23 cellular contexts compared by ENCODE assay signal in genomic region chr12:78037707-78038106, GRCh38.
DNase-seq lines count a peak whose midpoint lies in the region; ATAC-seq, FAIRE-seq and TF ChIP-seq lines count a peak whose summit lies in the region.
"Had no signal": no experiment of that assay in that cellular context is flagged by ENCODE, and none has a peak within 500 bp of the region (broad histone marks: within the 10 kb centered on the region; RNA-seq: fewer than 3 reads in every experiment).

No MANE protein-coding gene starts in this region.

- H3F3A ChIP-seq in Loucy (ENCODE audit: low read depth), result no peaks in the 10 kb centered on the region

- H3K4me3 Mint-ChIP-seq in progenitor cell of endocrine pancreas (ENCODE audit: low read depth), result no peak overlapping the region
- H3K4me3 Mint-ChIP-seq: activated CD8-positive, alpha-beta T cell treated with anti-CD3 and anti-CD28 coated beads, Interleukin-2, amount 10 ng/mL, durations not matched to agents 7 days and 5 days; CD4-positive, CD25-positive, alpha-beta regulatory T cell; stimulated activated memory B cell treated with anti-CD40 and anti-IgM and Interleukin-4, amounts not matched to agents 10 μg/mL and 1 μg/mL and 100 μg/mL, for 72 hours had no signal

- H2AFZ ChIP-seq in Loucy (ENCODE audit: low read length), result no peak overlapping the region
- no peak overlapping the region for H2AFZ ChIP-seq in OCI-LY7 (ENCODE audit: low read length)

- H3K4me1 ChIP-seq in Loucy (ENCODE audit: insufficient read depth, low read length, poor library complexity, severe bottlenecking) (no peaks in the 10 kb centered on the region), OCI-LY7 (ENCODE audit: insufficient read depth, low read length, poor library complexity, severe bottlenecking) (peaks cover 8% of the 10 kb centered on the region)
- H3K4me1 ChIP-seq: adrenal gland, breast epithelium, suprapubic skin had no signal

- no peaks in the 10 kb centered on the region for H3K36me3 Mint-ChIP-seq in progenitor cell of endocrine pancreas (ENCODE audit: insufficient read depth)
- H3K36me3 Mint-ChIP-seq: CD4-positive, CD25-positive, alpha-beta regulatory T cell; stimulated activated memory B cell treated with anti-CD40 and anti-IgM and Interleukin-4, amounts not matched to agents 10 μg/mL and 1 μg/mL and 100 μg/mL, for 72 hours had no signal

- H3K9ac ChIP-seq in Loucy (ENCODE audit: low read depth, low read length, poor library complexity, severe bottlenecking), result no peak overlapping the region

- H3K27ac ChIP-seq in OCI-LY7 (ENCODE audit: low read depth, low read length, poor library complexity, severe bottlenecking), result no peak overlapping the region
- H3K27ac ChIP-seq: breast epithelium, suprapubic skin had no signal

- no peaks in the 10 kb centered on the region for H3K27me3 ChIP-seq in Loucy (ENCODE audit: insufficient read depth, low read length, poor library complexity, severe bottlenecking)
- H3K27me3 ChIP-seq: adrenal gland, breast epithelium, suprapubic skin, uterus had no signal

- H4K20me1 ChIP-seq in Loucy (ENCODE audit: insufficient read depth, low read length, poor library complexity, severe bottlenecking) (no peaks in the 10 kb centered on the region), OCI-LY7 (ENCODE audit: insufficient read depth, low read length) (no peaks in the 10 kb centered on the region)

- H3K4me2 ChIP-seq in Loucy (ENCODE audit: low read depth, low read length, poor library complexity, severe bottlenecking), result no peak overlapping the region
- H3K4me2 ChIP-seq in OCI-LY7 (ENCODE audit: low read length), result no peak overlapping the region

- H3K9me3 ChIP-seq in Loucy (ENCODE audit: insufficient read depth, low read depth, low read length), result no peaks in the 10 kb centered on the region
- H3K9me3 ChIP-seq in OCI-LY7 (ENCODE audit: low read length), result no peaks in the 10 kb centered on the region
- H3K9me3 ChIP-seq: adrenal gland, breast epithelium, suprapubic skin, uterus had no signal

- intact Hi-C loops in OCI-LY7 (cut with micrococcal nuclease; ENCODE audit: unreplicated experiment), result no loop called here

- H3K27me3 Mint-ChIP-seq in progenitor cell of endocrine pancreas, result no peaks in the 10 kb centered on the region
- H3K27me3 Mint-ChIP-seq: CD4-positive, CD25-positive, alpha-beta regulatory T cell; stimulated activated memory B cell treated with anti-CD40 and anti-IgM and Interleukin-4, amounts not matched to agents 10 μg/mL and 1 μg/mL and 100 μg/mL, for 72 hours had no signal

- CTCF ChIA-PET in OCI-LY7 (lab: Charles Lee; ENCODE audit: unreplicated experiment), result no interaction called here

- H3K4me3 ChIP-seq in Loucy (ENCODE audit: low read length, poor library complexity, severe bottlenecking), result no peak overlapping the region
- no peak overlapping the region for H3K4me3 ChIP-seq in OCI-LY7 (ENCODE audit: low read depth, low read length, poor library complexity, severe bottlenecking)
- H3K4me3 ChIP-seq in choroid plexus epithelial cell (ENCODE audit: low read depth, low read length), result no peak overlapping the region
- H3K4me3 ChIP-seq: breast epithelium, suprapubic skin, uterus had no signal

- BruUV-seq in OCI-LY7 (replicated peaks; lab: Mats Ljungman, UMichigan), result no TSS peak

- ATAC-seq in GM18511 (IDR thresholded peaks at IDR 0.05; ENCODE audit: unreplicated experiment), result no peak
- ATAC-seq: activated CD8-positive, alpha-beta T cell treated with anti-CD3 and anti-CD28 coated beads, Interleukin-2, amount 10 ng/mL, durations not matched to agents 7 days and 5 days had no signal

- no peaks in the 10 kb centered on the region for H3K79me2 ChIP-seq in Loucy (ENCODE audit: insufficient read depth, low read length)
- no peaks in the 10 kb centered on the region for H3K79me2 ChIP-seq in OCI-LY7 (ENCODE audit: insufficient read depth, low read depth, low read length)

- DNase-seq in OCI-LY7 (ENCODE audit: low spot score) (no peak), choroid plexus epithelial cell (ENCODE audit: low read depth) (no peak), progenitor cell of endocrine pancreas (ENCODE audit: low spot score, unreplicated experiment) (no peak), GM19239 (ENCODE audit: insufficient read length, low spot score) (no peak), iPS-NIHi11 (ENCODE audit: low spot score) (no peak)
- DNase-seq: activated CD4-positive, CD25-positive, alpha-beta regulatory T cell treated with anti-CD3 and anti-CD28 coated beads, Interleukin-2, amount 50 U/mL, for 72 hours; activated CD8-positive, alpha-beta T cell treated with anti-CD3 and anti-CD28 coated beads, Interleukin-2, amount 10 ng/mL, durations not matched to agents 7 days and 5 days; activated gamma-delta T cell; adrenal gland; CD4-positive, CD25-positive, alpha-beta regulatory T cell; DMS 273 treated with DMSO at 0.1 percent for 48 hours; NCI-H1105 treated with DMSO at 0.1 percent for 48 hours; NCI-H2107; NCI-H510A treated with DMSO at 0.1 percent for 48 hours; stimulated activated CD4-positive, alpha-beta T cell treated with anti-CD3 and anti-CD28 coated beads, Interleukin-2, amount 100 ng/mL, for 24 hours; SW 1271; uterus had no signal

- no peak for FAIRE-seq in GM19239 (lab: Jason Lieb, UNC)
- FAIRE-seq: G401.6 had no signal

- no peaks in the 10 kb centered on the region for H3K9me3 Mint-ChIP-seq in progenitor cell of endocrine pancreas (ENCODE audit: low read depth)
- H3K9me3 Mint-ChIP-seq: stimulated activated memory B cell treated with anti-CD40 and anti-IgM and Interleukin-4, amounts not matched to agents 10 μg/mL and 1 μg/mL and 100 μg/mL, for 72 hours had no signal

- TF ChIP-seq CTCF in Loucy (conservative IDR thresholded peaks at IDR 0.05; ENCODE audit: low read length), result peak; percentile 29; the same call in 1 of the 2 replicates
- TF ChIP-seq CTCF in OCI-LY7 (conservative IDR thresholded peaks at IDR 0.05; ENCODE audit: low read length), result 0 out of 2 replicates have a peak, but pooled peaks have one; percentile 23
- TF ChIP-seq CTCF in choroid plexus epithelial cell (conservative IDR thresholded peaks at IDR 0.05; ENCODE audit: low read depth, low read length), result peak; percentile 17
- TF ChIP-seq CTCF in progenitor cell of endocrine pancreas (IDR thresholded peaks at IDR 0.05; ENCODE audit: unreplicated experiment), result peak; percentile 18

- H3K9me2 ChIP-seq in Loucy (replicated peaks; ENCODE audit: low read depth, low read length), result no peaks in the 10 kb centered on the region
- 0 out of 2 replicates have a peak, but pooled peaks cover 3% of the 10 kb centered on the region for H3K9me2 ChIP-seq in OCI-LY7 (ENCODE audit: insufficient read depth, low read length)

- H3K36me3 ChIP-seq in Loucy (ENCODE audit: insufficient read depth, low read length) (no peaks in the 10 kb centered on the region), OCI-LY7 (ENCODE audit: insufficient read depth, low read length) (no peaks in the 10 kb centered on the region)
- H3K36me3 ChIP-seq: adrenal gland, breast epithelium, suprapubic skin, uterus had no signal

- peaks cover 12% of the 10 kb centered on the region for H3K4me1 Mint-ChIP-seq in progenitor cell of endocrine pancreas (ENCODE audit: low read depth)
- H3K4me1 Mint-ChIP-seq: CD4-positive, CD25-positive, alpha-beta regulatory T cell; stimulated activated memory B cell treated with anti-CD40 and anti-IgM and Interleukin-4, amounts not matched to agents 10 μg/mL and 1 μg/mL and 100 μg/mL, for 72 hours had no signal

- POLR2A ChIA-PET in OCI-LY7 (lab: Charles Lee), result interaction anchor here (1.2 kb wide), 1 partner anchor 68 kb away, joined by 3 read pairs; no protein-coding TSS in a partner anchor

- no peak overlapping the region for H3K27ac Mint-ChIP-seq in progenitor cell of endocrine pancreas
- H3K27ac Mint-ChIP-seq: activated CD8-positive, alpha-beta T cell treated with anti-CD3 and anti-CD28 coated beads, Interleukin-2, amount 10 ng/mL, durations not matched to agents 7 days and 5 days; CD4-positive, CD25-positive, alpha-beta regulatory T cell; stimulated activated memory B cell treated with anti-CD40 and anti-IgM and Interleukin-4, amounts not matched to agents 10 μg/mL and 1 μg/mL and 100 μg/mL, for 72 hours had no signal
